ENCODE assay signal across 20 cellular contexts in genomic region chr3:4341336-4341675, GRCh38. TPM values are rescaled to one million over a fixed set of nuclear protein-coding genes. Genes with fewer than 3 reads are reported as not detected.
DNase-seq lines count a peak whose midpoint lies in the region; ATAC-seq and TF ChIP-seq lines count a peak whose summit lies in the region.
"Had no signal": no experiment of that assay in that cellular context is flagged by ENCODE, and none has a peak within 500 bp of the region (broad histone marks: within the 10 kb centered on the region; RNA-seq: fewer than 3 reads in every experiment).

No MANE protein-coding gene starts in this region.

- H3K36me3 Mint-ChIP-seq in MCF 10A (ENCODE audit: insufficient read depth, unreplicated experiment): peaks cover 5% of the 10 kb centered on the region

- H3K4me3 ChIP-seq in breast epithelium: no peak overlapping the region

- DNase-seq in breast epithelium (ENCODE audit: low spot score in 2 of 2): no peak
- DNase-seq in MCF 10A (ENCODE audit: unreplicated experiment): no peak
- peak; percentile 60 for DNase-seq in foreskin melanocyte
- DNase-seq in substantia nigra (lab: John Stamatoyannopoulos, UW): no peak
- no peak for DNase-seq in CD1c-positive myeloid dendritic cell (ENCODE audit: extremely low spot score)
- DNase-seq in AG20443 (ENCODE audit: low spot score): no peak
- DNase-seq in NCI-H2171 (lab: John Stamatoyannopoulos, UW): no peak
- DNase-seq: CD8-positive, alpha-beta T cell; DMS79; H7; NCI-H1417; NCI-H187 treated with DMSO at 0.1 percent for 48 hours; NCI-H2171 treated with DMSO at 0.1 percent for 48 hours; NCI-H446 treated with DMSO at 0.1 percent for 48 hours; NCI-H774; PC-3 had no signal

- CTCF ChIA-PET in MCF 10A (lab: Yijun Ruan, JAX): interaction anchor here (0.5 to 20.2 kb wide), 7 partner anchors 10 to 1141 kb away, joined by 3 to 288 read pairs (median 4); no protein-coding TSS in a partner anchor

- ATAC-seq in GM21526 (IDR thresholded peaks at IDR 0.05; ENCODE audit: low FRiP score, unreplicated experiment): no peak
- ATAC-seq: CD8-positive, alpha-beta T cell; PC-3 had no signal

- H3K9me3 ChIP-seq in breast epithelium: no peaks in the 10 kb centered on the region

- H3K27me3 Mint-ChIP-seq in MCF 10A (ENCODE audit: insufficient read depth, unreplicated experiment): no peaks in the 10 kb centered on the region
- H3K27me3 Mint-ChIP-seq: IgD-negative memory B cell had no signal

- no peak overlapping the region for H3K27ac Mint-ChIP-seq in MCF 10A (ENCODE audit: low read depth, unreplicated experiment)
- H3K27ac Mint-ChIP-seq: CD8-positive, alpha-beta T cell; IgD-negative memory B cell had no signal

- no peaks in the 10 kb centered on the region for H3K27me3 ChIP-seq in breast epithelium

- H3K4me1 ChIP-seq in breast epithelium: peaks cover 0 to 6% of the 10 kb centered on the region in 2 donors

- TF ChIP-seq CTCF in breast epithelium (IDR thresholded peaks at IDR 0.05) (no peak), MCF 10A (IDR thresholded peaks at IDR 0.05; ENCODE audit: unreplicated experiment) (no peak)

- no peaks in the 10 kb centered on the region for H3K9me3 Mint-ChIP-seq in MCF 10A (ENCODE audit: unreplicated experiment)
- H3K9me3 Mint-ChIP-seq: CD8-positive, alpha-beta T cell; IgD-negative memory B cell had no signal

- no peak overlapping the region for H3K4me3 Mint-ChIP-seq in MCF 10A (ENCODE audit: unreplicated experiment)
- H3K4me3 Mint-ChIP-seq: CD8-positive, alpha-beta T cell; IgD-negative memory B cell had no signal

- no peaks in the 10 kb centered on the region for H3K36me3 ChIP-seq in breast epithelium

- POLR2A ChIA-PET in MCF 10A (lab: Yijun Ruan, JAX): interaction anchor here (0.6 to 1.6 kb wide), 3 partner anchors 10 to 371 kb away, joined by 3 to 5 read pairs (median 3); no protein-coding TSS in a partner anchor

- no peak for TF ChIP-seq POLR2A in breast epithelium (IDR thresholded peaks at IDR 0.05)

- BruUV-seq in MCF 10A (replicated peaks; lab: Mats Ljungman, UMichigan): no TSS peak

- intact Hi-C loops in breast epithelium (cut with DNase I; ENCODE audit: low total_unique reads) (no loop called here), MCF 10A (cut with micrococcal nuclease) (no loop called here)

- H3K27ac ChIP-seq in breast epithelium: peak overlapping the region; percentile 68 to 74
- peak overlapping the region; percentile 72 for H3K27ac ChIP-seq in substantia nigra (ENCODE audit: low read depth, low read length, poor library complexity, severe bottlenecking)
- H3K27ac ChIP-seq: 22Rv1, RWPE1 had no signal

- no peaks in the 10 kb centered on the region for H3K4me1 Mint-ChIP-seq in MCF 10A (ENCODE audit: insufficient read depth, unreplicated experiment)
- H3K4me1 Mint-ChIP-seq: IgD-negative memory B cell had no signal

RNA-seq across cellular contexts. Expression of gene SETMAR, which starts 38.1 kb away (rescaled TPM):
- 10 to 100 TPM; 35.1 to 58.7 (median 46.7) TPM for total RNA-seq in breast epithelium
- total RNA-seq in MCF 10A (2022): 5.1 and 8.3 TPM in 2 replicates
